24 cellular contexts compared by ENCODE assay signal in genomic region chr6:3289664-3290055, GRCh38.
"Had no signal": no experiment of that assay in that cellular context is flagged by ENCODE, and none has a peak within 500 bp of the region (broad histone marks: within the 10 kb centered on the region; RNA-seq: fewer than 3 reads in every experiment).

No MANE protein-coding gene starts in this region.

- H3K36me3 ChIP-seq: adrenal gland, ascending aorta had no signal

- H3K4me1 ChIP-seq: adrenal gland, ascending aorta had no signal

- H3K9me3 Mint-ChIP-seq: activated B cell treated with CpG ODN at 0.5 μM for 24 hours; activated CD4-positive, alpha-beta memory T cell treated with anti-CD3 and anti-CD28 coated beads for 36 hours; activated T-helper 1 cell treated with anti-CD3 and anti-CD28 coated beads, Interleukin-12 subunit alpha, Interleukin-12 subunit beta, Interleukin-2, Interleukin-4 antibody, amounts not matched to agents 30 ng/mL and 10 ng/mL and 1 ng/mL, durations not matched to agents 14 hours and 24 hours and 36 hours; memory B cell; neural crest cell; T-helper 1 cell treated with Interleukin-12 subunit alpha and Interleukin-12 subunit beta and Interleukin-4 antibody, amounts not matched to agents 30 μg/mL and 1 μg/mL, for 36 hours had no signal

- H3K4me1 Mint-ChIP-seq: activated B cell treated with CpG ODN at 0.5 μM for 24 hours; activated CD4-positive, alpha-beta T cell treated with anti-CD3 and anti-CD28 coated beads for 36 hours; memory B cell had no signal

- H3K27ac ChIP-seq: adrenal gland, ascending aorta, coronary artery, epithelial cell of prostate, gastroesophageal sphincter, stomach, suprapubic skin, tibial nerve had no signal

- H3K36me3 Mint-ChIP-seq: activated CD4-positive, alpha-beta memory T cell treated with anti-CD3 and anti-CD28 coated beads for 36 hours; activated naive CD8-positive, alpha-beta T cell; memory B cell had no signal

- DNase-seq: activated B cell treated with CpG ODN at 0.5 μM for 24 hours; activated CD4-positive, alpha-beta memory T cell treated with anti-CD3 and anti-CD28 coated beads for 36 hours; activated CD4-positive, alpha-beta T cell treated with anti-CD3 and anti-CD28 coated beads for 36 hours; activated gamma-delta T cell treated with Interleukin-2 at 50 U/mL for 16 hours; hypothalamus; left cardiac atrium; retina; stimulated activated CD4-positive, alpha-beta T cell treated with anti-CD3 and anti-CD28 coated beads, Interleukin-12 subunit alpha, Interleukin-12 subunit beta, amount 100 ng/mL, for 4 hours; stimulated activated CD4-positive, alpha-beta T cell treated with anti-CD3 and anti-CD28 coated beads, Interleukin-4, amount 100 ng/mL, for 4 hours; stomach; T1000 had no signal

- H3K4me3 Mint-ChIP-seq: activated B cell treated with CpG ODN at 0.5 μM for 24 hours; activated CD4-positive, alpha-beta memory T cell treated with anti-CD3 and anti-CD28 coated beads for 36 hours; activated CD4-positive, alpha-beta T cell treated with anti-CD3 and anti-CD28 coated beads for 36 hours; activated naive CD8-positive, alpha-beta T cell; activated T-helper 1 cell treated with anti-CD3 and anti-CD28 coated beads, Interleukin-12 subunit alpha, Interleukin-12 subunit beta, Interleukin-2, Interleukin-4 antibody, amounts not matched to agents 30 ng/mL and 10 ng/mL and 1 ng/mL, durations not matched to agents 14 hours and 24 hours and 36 hours; memory B cell; neural crest cell; T-helper 1 cell treated with Interleukin-12 subunit alpha and Interleukin-12 subunit beta and Interleukin-4 antibody, amounts not matched to agents 30 μg/mL and 1 μg/mL, for 36 hours had no signal

- H3K4me3 ChIP-seq: adrenal gland, ascending aorta, coronary artery, gastroesophageal sphincter, stomach, suprapubic skin, tibial nerve had no signal

- H3K27me3 ChIP-seq: adrenal gland, ascending aorta, gastroesophageal sphincter, stomach, suprapubic skin, tibial nerve had no signal

- H3K9me3 ChIP-seq: adrenal gland, ascending aorta, gastroesophageal sphincter, stomach, suprapubic skin, tibial nerve had no signal

- ATAC-seq: activated CD4-positive, alpha-beta T cell treated with anti-CD3 and anti-CD28 coated beads for 36 hours; gastroesophageal sphincter; left cardiac atrium had no signal

- H3K27ac Mint-ChIP-seq: activated B cell treated with CpG ODN at 0.5 μM for 24 hours; activated CD4-positive, alpha-beta memory T cell treated with anti-CD3 and anti-CD28 coated beads for 36 hours; activated CD4-positive, alpha-beta T cell treated with anti-CD3 and anti-CD28 coated beads for 36 hours; activated naive CD8-positive, alpha-beta T cell; activated T-helper 1 cell treated with anti-CD3 and anti-CD28 coated beads, Interleukin-12 subunit alpha, Interleukin-12 subunit beta, Interleukin-2, Interleukin-4 antibody, amounts not matched to agents 30 ng/mL and 10 ng/mL and 1 ng/mL, durations not matched to agents 14 hours and 24 hours and 36 hours; memory B cell; progenitor cell of endocrine pancreas; T-helper 1 cell treated with Interleukin-12 subunit alpha and Interleukin-12 subunit beta and Interleukin-4 antibody, amounts not matched to agents 30 μg/mL and 1 μg/mL, for 36 hours had no signal

- H3K27me3 Mint-ChIP-seq: activated B cell treated with CpG ODN at 0.5 μM for 24 hours; activated CD4-positive, alpha-beta memory T cell treated with anti-CD3 and anti-CD28 coated beads for 36 hours; activated CD4-positive, alpha-beta T cell treated with anti-CD3 and anti-CD28 coated beads for 36 hours; activated naive CD8-positive, alpha-beta T cell; progenitor cell of endocrine pancreas had no signal
